ENCODE assay signal across 27 cellular contexts in the genomic region with DNA sequence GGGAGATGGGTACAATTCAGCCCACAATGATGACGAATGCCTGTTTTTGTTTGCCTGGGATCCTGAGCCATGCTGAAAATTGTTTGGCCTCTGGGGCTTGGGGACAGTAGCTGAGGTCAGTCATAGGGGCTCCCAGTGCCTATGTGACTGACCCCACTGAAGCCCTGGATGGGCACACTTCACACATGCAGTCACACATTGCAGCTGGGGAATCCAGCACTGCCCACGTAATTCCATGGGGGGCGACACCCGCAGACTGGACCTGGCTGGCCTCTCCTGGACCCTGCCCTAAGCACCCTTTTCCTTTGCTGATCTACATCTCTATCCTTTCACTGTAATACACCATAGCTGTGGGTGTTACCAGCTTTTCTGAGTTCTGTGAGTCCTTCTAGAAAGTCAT.
"Had no signal": no experiment of that assay in that cellular context is flagged by ENCODE, and none has a peak within 500 bp of the region (broad histone marks: within the 10 kb centered on the region; RNA-seq: fewer than 3 reads in every experiment).

No MANE protein-coding gene starts in this region.

- H3K9me3 ChIP-seq: esophagus squamous epithelium, pancreas, right lobe of liver, suprapubic skin, transverse colon, vagina had no signal

- H3K4me3 ChIP-seq: coronary artery, esophagus squamous epithelium, pancreas, right lobe of liver, suprapubic skin, transverse colon, vagina had no signal

- H3K4me1 ChIP-seq: esophagus squamous epithelium, pancreas, right lobe of liver, suprapubic skin, transverse colon, vagina had no signal

- DNase-seq: dermis blood vessel endothelial cell; effector memory CD4-positive, alpha-beta T cell; esophagus squamous epithelium; hypothalamus; immature natural killer cell; islet precursor cell; mesenchymal stem cell; nephron progenitor cell; occipital lobe; small intestine; stimulated activated CD4-positive, alpha-beta T cell treated with anti-CD3 and anti-CD28 coated beads, Interleukin-12 subunit alpha, Interleukin-12 subunit beta, amount 100 ng/mL, for 4 hours; stimulated activated CD4-positive, alpha-beta T cell treated with anti-CD3 and anti-CD28 coated beads, Interleukin-1b, Interleukin-23, amount 100 ng/mL, for 48 hours; stimulated activated CD4-positive, alpha-beta T cell treated with anti-CD3 and anti-CD28 coated beads, Interleukin-4, amount 100 ng/mL, for 1 hour; stimulated activated CD8-positive, alpha-beta memory T cell treated with anti-CD3 and anti-CD28 coated beads, Interleukin-4, amount 100 ng/mL, for 48 hours; stimulated activated naive CD4-positive, alpha-beta T cell; stimulated activated naive CD8-positive, alpha-beta T cell treated with anti-CD3 and anti-CD28 coated beads, Interleukin-15, amount 100 ng/mL, for 72 hours; transverse colon had no signal

- ATAC-seq: naive thymus-derived CD8-positive, alpha-beta T cell; pancreas; right lobe of liver; stimulated activated naive CD8-positive, alpha-beta T cell treated with anti-CD3 and anti-CD28 coated beads, Interleukin-15, amount 100 ng/mL, for 72 hours had no signal

- H3K36me3 Mint-ChIP-seq: immature natural killer cell; mesothelial cell of epicardium; naive thymus-derived CD8-positive, alpha-beta T cell had no signal

- H3K27ac ChIP-seq: coronary artery, esophagus squamous epithelium, pancreas, right lobe of liver, suprapubic skin, transverse colon, vagina had no signal

- H3K4me1 Mint-ChIP-seq: immature natural killer cell; mesothelial cell of epicardium; stimulated activated naive CD8-positive, alpha-beta T cell treated with anti-CD3 and anti-CD28 coated beads, Interleukin-15, amount 100 ng/mL, for 72 hours had no signal

- H3K27me3 Mint-ChIP-seq: stimulated activated naive CD8-positive, alpha-beta T cell treated with anti-CD3 and anti-CD28 coated beads, Interleukin-15, amount 100 ng/mL, for 72 hours had no signal

- H3K36me3 ChIP-seq: esophagus squamous epithelium, pancreas, right lobe of liver, suprapubic skin, transverse colon, vagina had no signal

- H3K27ac Mint-ChIP-seq: immature natural killer cell; mesothelial cell of epicardium; naive thymus-derived CD8-positive, alpha-beta T cell; nephron progenitor cell; progenitor cell of endocrine pancreas; stimulated activated naive CD8-positive, alpha-beta T cell treated with anti-CD3 and anti-CD28 coated beads, Interleukin-15, amount 100 ng/mL, for 72 hours had no signal

- H3K27me3 ChIP-seq: esophagus squamous epithelium, pancreas, right lobe of liver, suprapubic skin, transverse colon, vagina had no signal

- H3K9me3 Mint-ChIP-seq: mesothelial cell of epicardium; nephron progenitor cell; stimulated activated naive CD8-positive, alpha-beta T cell treated with anti-CD3 and anti-CD28 coated beads, Interleukin-15, amount 100 ng/mL, for 72 hours had no signal

- FAIRE-seq: endothelial cell of umbilical vein, frontal cortex, pancreas, small intestine had no signal

- H3K4me3 Mint-ChIP-seq: immature natural killer cell; mesothelial cell of epicardium; naive thymus-derived CD8-positive, alpha-beta T cell; nephron progenitor cell; stimulated activated naive CD8-positive, alpha-beta T cell treated with anti-CD3 and anti-CD28 coated beads, Interleukin-15, amount 100 ng/mL, for 72 hours had no signal
